ENCODE assay signal across 8 cellular contexts in genomic region chr11:65111537-65112225, GRCh38. TPM values are rescaled to one million over a fixed set of nuclear protein-coding genes. Genes with fewer than 3 reads are reported as not detected.
A peak's percentile ranks its signal among the peaks of the same experiment; 100 is the strongest.
DNase-seq lines count a peak whose midpoint lies in the region; ATAC-seq and TF ChIP-seq lines count a peak whose summit lies in the region.

Gene TM7SF2 (plus strand): TSS chr11:65111872. CDS start chr11:65112016, 144 bp downstream.

- H3K4me3 Mint-ChIP-seq in CD4-positive, alpha-beta memory T cell, result peak within 1 kb of the TSS; percentile 88 to 96 (median 88)

- H2BK20ac ChIP-seq in IMR-90 (ENCODE audit: low read depth, low read length), result no peak within 1 kb of the TSS

- H3K4me3 ChIP-seq in CD4-positive, alpha-beta memory T cell (ENCODE audit: low read length in 2 of 2), result peak within 1 kb of the TSS; percentile 36 to 66
- H3K4me3 ChIP-seq in IMR-90 (ENCODE audit: insufficient read depth, low read depth, low read length) (peak within 1 kb of the TSS; percentile 43), epithelial cell of esophagus (ENCODE audit: low read length) (peak within 1 kb of the TSS; percentile 74), mucosa of descending colon (peak within 1 kb of the TSS; percentile 11)

- TF ChIP-seq RAD21 in IMR-90 (IDR thresholded peaks at IDR 0.05; ENCODE audit: low read length), result no peak

- intact Hi-C loops in CD4-positive, alpha-beta memory T cell (cut with micrococcal nuclease), result loop anchor here (2.0 to 10.0 kb wide), 6 partner anchors 71 to 403 kb away; partner anchors contain the start of genes CDC42EP2, DPF2, PPP2R5B and RASGRP2
- intact Hi-C loops in IMR-90 (cut with micrococcal nuclease) (loop anchor here (2.0 to 5.0 kb wide), 2 partner anchors 141 to 265 kb away; no protein-coding TSS in a partner anchor), mucosa of descending colon (cut with DNase I, micrococcal nuclease) (no loop called here)

- TF ChIP-seq CTCF in GM20000 (IDR thresholded peaks at IDR 0.05; ENCODE audit: extremely low read depth, missing control alignments) (no peak), IMR-90 (conservative IDR thresholded peaks at IDR 0.05; ENCODE audit: low read depth, low read length) (no peak), epithelial cell of esophagus (IDR thresholded peaks at IDR 0.05; ENCODE audit: insufficient read depth, low read depth, low read length, missing control alignments) (no peak), mucosa of descending colon (IDR thresholded peaks at IDR 0.05) (no peak)

- peaks cover 5 to 18% of the 10 kb centered on the region in 2 donors for H3K36me3 Mint-ChIP-seq in CD4-positive, alpha-beta memory T cell

- POLR2A ChIA-PET in CD4-positive, alpha-beta memory T cell (lab: Charles Lee; ENCODE audit: partially characterized antibody), result interaction anchor here (0.6 to 15.5 kb wide), 29 partner anchors 10 to 452 kb away, joined by 3 to 320 read pairs (median 4); partner anchors contain the start of genes ATG2A, CAPN1, CDC42BPG and CDC42EP2
- POLR2A ChIA-PET in IMR-90 (lab: Charles Lee; ENCODE audit: unreplicated experiment), result interaction anchor here (0.6 to 1.0 kb wide), 2 partner anchors 11 to 12 kb away, joined by 3 to 5 read pairs; partner anchors contain the start of genes FAU and MRPL49

- H3K14ac ChIP-seq in IMR-90 (replicated peaks; ENCODE audit: low read depth, low read length), result no peak within 1 kb of the TSS

- no peak within 1 kb of the TSS for H2BK5ac ChIP-seq in IMR-90 (ENCODE audit: low read depth, low read length, poor library complexity, severe bottlenecking)

- peaks cover 0 to 1% (median 0%) of the 10 kb centered on the region in 8 donors for H3K9me3 Mint-ChIP-seq in CD4-positive, alpha-beta memory T cell

- 0 out of 2 replicates have a peak, but pooled peaks cover 2% of the 10 kb centered on the region for H3K9me1 ChIP-seq in IMR-90 (ENCODE audit: insufficient read depth, low read length)

- H4K91ac ChIP-seq in IMR-90 (ENCODE audit: insufficient read depth, low read depth, low read length), result no peak within 1 kb of the TSS

- H3K4ac ChIP-seq in IMR-90 (ENCODE audit: low read depth, low read length), result peak within 1 kb of the TSS; percentile 62

- no peak within 1 kb of the TSS for H3K56ac ChIP-seq in IMR-90 (ENCODE audit: extremely low read depth, insufficient read depth, low read length)

- DNase-seq in CD4-positive, alpha-beta memory T cell, result peak; percentile 91 to 96 (median 93)
- DNase-seq in GM20000 (ENCODE audit: low spot score), result peak; percentile 98
- DNase-seq in IMR-90, result peak; percentile 86
- DNase-seq in OCI-M1 (lab: John Stamatoyannopoulos, UW), result peak; percentile 98
- peak; percentile 92 for DNase-seq in activated T-cell treated with anti-CD3 and anti-CD28 coated beads for 48 hours (ENCODE audit: low read depth)
- DNase-seq in epithelial cell of esophagus (ENCODE audit: low read depth), result peak; percentile 98
- DNase-seq in mucosa of descending colon, result peak; percentile 97 to 99 (median 98)
- DNase-seq in stimulated activated CD8-positive, alpha-beta memory T cell treated with anti-CD3 and anti-CD28 coated beads, Interleukin-4, amount 100 ng/mL, for 1 hour (ENCODE audit: low read depth in 2 of 2, low spot score in 1 of 2), result peak; percentile 76 to 89

- peak within 1 kb of the TSS; percentile 59 for H3K27ac ChIP-seq in CD4-positive, alpha-beta memory T cell (ENCODE audit: low read depth, low read length)
- no peak within 1 kb of the TSS for H3K27ac ChIP-seq in IMR-90 (ENCODE audit: insufficient read depth, low read length)

- H3K27me3 Mint-ChIP-seq in CD4-positive, alpha-beta memory T cell, result no peaks in the 10 kb centered on the region

- in situ Hi-C loops in IMR-90 (cut with MboI; ENCODE audit: low sequenced_read_pairs), result no loop called here

- H2AFZ ChIP-seq in IMR-90 (replicated peaks; ENCODE audit: low read length, poor library complexity), result peak within 1 kb of the TSS; percentile 95

- no TSS peak for BruUV-seq in IMR-90 (replicated peaks; lab: Mats Ljungman, UMichigan)

- no peak within 1 kb of the TSS for H2BK15ac ChIP-seq in IMR-90 (ENCODE audit: low read depth, low read length)

- CTCF ChIA-PET in CD4-positive, alpha-beta memory T cell (lab: Charles Lee; ENCODE audit: partially characterized antibody), result interaction anchor here (0.6 to 6.8 kb wide), 18 partner anchors 7 to 206 kb away, joined by 3 to 70 read pairs (median 5); partner anchors contain the start of genes ARL2, CAPN1, FAU and MRPL49
- CTCF ChIA-PET in IMR-90 (lab: Yijun Ruan, JAX), result interaction anchor here (3.5 kb wide), 1 partner anchor 13 kb away, joined by 15 read pairs; no protein-coding TSS in a partner anchor

- peak within 1 kb of the TSS; percentile 88 for H3K4me2 ChIP-seq in IMR-90 (ENCODE audit: low read depth, low read length)

- no peak within 1 kb of the TSS; the same call in 1 of the 2 replicates for H4K5ac ChIP-seq in IMR-90 (ENCODE audit: low read depth, low read length)

- no peak within 1 kb of the TSS for H2BK120ac ChIP-seq in IMR-90 (ENCODE audit: low read depth, low read length)

- peak within 1 kb of the TSS; percentile 5 to 88; a peak in 2 of 4 replicates for H4K8ac ChIP-seq in IMR-90 (ENCODE audit: low read depth in 2 of 2, low read length in 2 of 2)

- TF ChIP-seq POLR2A in IMR-90 (IDR thresholded peaks at IDR 0.05; ENCODE audit: low read depth, low read length), result peak; percentile 59; the same call in 1 of the 2 replicates

- 12% methylated on average over 37 of the region's 49 CpGs; no CpG with 5 or more reads in 1 of the 2 experiments for WGBS in IMR-90 (ENCODE audit: extremely low coverage in 2 of 2, insufficient read length in 1 of 2), 2 experiments

- peaks cover 0 to 31% of the 10 kb centered on the region in 2 experiments for H3K79me1 ChIP-seq in IMR-90 (ENCODE audit: low read depth in 1 of 2, low read length in 2 of 2)

- H3K9me3 ChIP-seq in CD4-positive, alpha-beta memory T cell (ENCODE audit: control insufficient read depth in 1 of 2, low read length in 2 of 2), result no peaks in the 10 kb centered on the region
- H3K9me3 ChIP-seq in IMR-90 (ENCODE audit: control insufficient read depth, insufficient read depth, low read length) (no peaks in the 10 kb centered on the region), mucosa of descending colon (no peaks in the 10 kb centered on the region)

- H3K18ac ChIP-seq in IMR-90 (ENCODE audit: low read depth, low read length), result no peak within 1 kb of the TSS

- no peak within 1 kb of the TSS; the same call in 1 of the 2 replicates for H3K23ac ChIP-seq in IMR-90 (ENCODE audit: low read depth, low read length)

- H3K9ac ChIP-seq in IMR-90 (ENCODE audit: low read depth, low read length), result peak within 1 kb of the TSS; percentile 16; the same call in 1 of the 2 replicates

- H3K4me1 ChIP-seq in CD4-positive, alpha-beta memory T cell (ENCODE audit: insufficient read depth, low read length), result peaks cover 43% of the 10 kb centered on the region
- H3K4me1 ChIP-seq in IMR-90 (ENCODE audit: control insufficient read depth, insufficient read depth, low read length) (peaks cover 18% of the 10 kb centered on the region), mucosa of descending colon (ENCODE audit: low read depth) (peaks cover 31% of the 10 kb centered on the region)

- no peaks in the 10 kb centered on the region for H3K27me3 ChIP-seq in CD4-positive, alpha-beta memory T cell (ENCODE audit: insufficient read depth, low read length)
- no peaks in the 10 kb centered on the region for H3K27me3 ChIP-seq in IMR-90 (ENCODE audit: control insufficient read depth, insufficient read depth, low read length)

- peaks cover 16% of the 10 kb centered on the region for H3K36me3 ChIP-seq in CD4-positive, alpha-beta memory T cell (ENCODE audit: insufficient read depth, low read length)
- peaks cover 11% of the 10 kb centered on the region for H3K36me3 ChIP-seq in IMR-90 (ENCODE audit: control insufficient read depth, insufficient read depth, low read length)
- H3K36me3 ChIP-seq in mucosa of descending colon (ENCODE audit: low read depth), result peaks cover 5% of the 10 kb centered on the region

- peak within 1 kb of the TSS; percentile 92 for H2AK9ac ChIP-seq in IMR-90 (replicated peaks; ENCODE audit: low read depth, low read length, poor library complexity)

- dilution Hi-C loops in IMR-90 (cut with HindIII; ENCODE audit: low sequenced_read_pairs, unreplicated experiment), result no loop called here

- ATAC-seq in IMR-90 (ENCODE audit: low read depth) (peak; percentile 84), mucosa of descending colon (peak; percentile 87)

- H3K27ac Mint-ChIP-seq in CD4-positive, alpha-beta memory T cell, result peak within 1 kb of the TSS; percentile 90 to 96 (median 91)

- H3K4me1 Mint-ChIP-seq in CD4-positive, alpha-beta memory T cell, result peaks cover 16 to 50% (median 38%) of the 10 kb centered on the region in 4 donors

- no peak within 1 kb of the TSS; the same call in 1 of the 2 replicates for H2AK5ac ChIP-seq in IMR-90 (ENCODE audit: low read depth, low read length)

- peaks cover 11% of the 10 kb centered on the region; the same call in 1 of the 2 replicates for H4K20me1 ChIP-seq in IMR-90 (ENCODE audit: insufficient read depth, low read length)

TF ChIP-seq in IMR-90, 13 proteins besides CTCF, POLR2A, EP300 and RAD21:
- TF ChIP-seq BHLHE40 (IDR thresholded peaks at IDR 0.05; ENCODE audit: low read depth, low read length), result no peak
- TF ChIP-seq MXI1 (IDR thresholded peaks at IDR 0.05; ENCODE audit: borderline replicate concordance, low read depth, low read length), result peak; percentile 29; the same call in 1 of the 2 replicates

RNA-seq across cellular contexts. Expression of gene TM7SF2, which starts in this region (rescaled TPM):
- total RNA-seq in CD4-positive, alpha-beta memory T cell, result 10 to 100 TPM; 22.4 to 27.2 TPM
- polyA plus RNA-seq in CD4-positive, alpha-beta memory T cell, result 10 to 100 TPM in 1 of 2 donors, 1 to 10 TPM in 1; 9.1 to 12.1 TPM
- total RNA-seq in IMR-90 (2012; rRNA removed) (4.7 and 5.7 TPM in 2 replicates), mucosa of descending colon (10 to 100 TPM; 13.1 to 25.7 (median 23.6) TPM)
- 7.6 and 11.5 TPM in 2 replicates for polyA plus RNA-seq in IMR-90 (2012; rRNA removed)
- 12.0 and 19.9 TPM in 2 replicates for polyA plus RNA-seq in IMR-90 (2012; cell fraction: cytosol; rRNA removed)
- 27.7 and 50.8 TPM in 2 replicates for polyA plus RNA-seq in IMR-90 (2012; cell fraction: nucleus; rRNA removed; ENCODE audit: low replicate concordance)

Comparison
In these comparisons a context has a peak if more than half of its experiments do, and no peak if none do; other contexts are left out.
1. H3K4me3 ChIP-seq: peak in every context shown above with its lines; median percentile 74 in epithelial cell of esophagus; 51 in CD4-positive, alpha-beta memory T cell; 43 in IMR-90; 11 in mucosa of descending colon.
2. intact Hi-C loops: an anchor here in CD4-positive, alpha-beta memory T cell (2.0 to 10.0 kb wide) and IMR-90 (2.0 to 5.0 kb wide); none called in mucosa of descending colon.